Comparison of ENCODE assay signal across 18 cellular contexts in the genomic region with DNA sequence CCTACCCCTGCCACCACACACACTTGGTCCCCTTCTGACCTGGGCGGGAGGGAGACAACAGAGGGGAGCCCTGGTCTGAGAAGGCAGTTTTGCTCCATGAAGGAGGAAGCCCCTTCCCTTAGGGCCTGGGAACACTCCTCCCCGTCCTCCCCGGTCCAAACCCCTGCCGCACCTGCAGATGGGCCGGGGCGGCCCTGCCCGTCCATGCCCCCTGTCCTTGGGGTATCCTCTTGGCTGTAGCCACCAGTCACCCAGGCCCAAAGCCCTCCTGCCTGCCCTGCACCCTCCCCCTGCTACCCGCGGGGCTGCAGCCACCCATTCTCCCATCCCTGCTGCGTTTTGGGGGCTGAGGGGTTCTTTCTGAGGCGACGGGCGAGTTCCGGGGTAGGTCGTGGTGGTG. TPM values are rescaled to one million over a fixed set of nuclear protein-coding genes. Genes with fewer than 3 reads are reported as not detected.
DNase-seq lines count a peak whose midpoint lies in the region; ATAC-seq, FAIRE-seq and TF ChIP-seq lines count a peak whose summit lies in the region.
"Had no signal": no experiment of that assay in that cellular context is flagged by ENCODE, and none has a peak within 500 bp of the region (broad histone marks: within the 10 kb centered on the region; RNA-seq: fewer than 3 reads in every experiment).

No MANE protein-coding gene starts in this region.

- no peak overlapping the region for H3K4me3 Mint-ChIP-seq in activated T-cell treated with anti-CD3 and anti-CD28 coated beads, Interleukin-2, amount 50 U/mL, for 4 hours
- H3K4me3 Mint-ChIP-seq: CD8-positive, alpha-beta T cell; H9 had no signal

- TF ChIP-seq POLR2A in K562 (conservative IDR thresholded peaks at IDR 0.05) (no peak), esophagus muscularis mucosa (IDR thresholded peaks at IDR 0.05; ENCODE audit: low read depth) (no peak)

- H4K91ac ChIP-seq in neuronal stem cell (ENCODE audit: low read depth, low read length, poor library complexity) = peak overlapping the region; percentile 53

- H4K8ac ChIP-seq in neuronal stem cell (ENCODE audit: low read depth, low read length) = peak overlapping the region; percentile 23

- H3K79me2 ChIP-seq in K562 (ENCODE audit: control insufficient read depth, insufficient read depth, low read length) = peaks cover 87% of the 10 kb centered on the region

- peak overlapping the region in 9 of 11 experiments; percentile 72 to 99 (median 90); a peak in 17 of 22 replicates for H3K4me2 ChIP-seq in BLaER1 treated with 17β-estradiol and CSF1 and Interleukin-3, amounts not matched to agents 10 nM and 100 nM
- H3K4me2 ChIP-seq in K562 (ENCODE audit: insufficient read depth, low read length) = no peak overlapping the region
- no peak overlapping the region for H3K4me2 ChIP-seq in neuronal stem cell (ENCODE audit: insufficient read depth, low read length, poor library complexity, severe bottlenecking)

- 92% methylated on average over 14 of the region's 15 CpGs for WGBS in K562 (ENCODE audit: insufficient coverage, low coverage, missing lambda C conversion rate)
- WGBS in neuronal stem cell (ENCODE audit: extremely low coverage in 2 of 2, insufficient read length in 2 of 2, insufficient replicate concordance in 1 of 2), 2 donors = no CpG with 5 or more reads among the region's 15 CpGs
- 91% methylated on average over 9 of the region's 15 CpGs for WGBS in esophagus muscularis mucosa

- peak overlapping the region; percentile 96 for H2BK120ac ChIP-seq in neuronal stem cell (ENCODE audit: low read depth, low read length)

- H3K9me3 ChIP-seq in BLaER1 treated with 17β-estradiol and CSF1 and Interleukin-3, amounts not matched to agents 10 nM and 100 nM (replicated peaks in 1 of 11) = no peaks in the 10 kb centered on the region
- H3K9me3 ChIP-seq in K562 (replicated peaks; ENCODE audit: control insufficient read depth, insufficient read depth, low read depth, low read length) (no peaks in the 10 kb centered on the region), neuronal stem cell (replicated peaks in 1 of 2; ENCODE audit: control insufficient read depth in 2 of 2, insufficient read depth in 1 of 2, low read depth in 1 of 2, low read length in 2 of 2) (no peaks in the 10 kb centered on the region), right atrium auricular region (no peaks in the 10 kb centered on the region), esophagus muscularis mucosa (no peaks in the 10 kb centered on the region)
- H3K9me3 ChIP-seq: BE2C had no signal

- H3K9me1 ChIP-seq in K562 (ENCODE audit: control insufficient read depth, insufficient read depth, low read length) = peaks cover 15% of the 10 kb centered on the region

- TF ChIP-seq EP300 in K562 (IDR thresholded peaks at IDR 0.05; ENCODE audit: low read length) (no peak), esophagus muscularis mucosa (IDR thresholded peaks at IDR 0.05) (no peak)

- no peak overlapping the region for H3K27ac ChIP-seq in BLaER1 treated with 17β-estradiol and CSF1 and Interleukin-3, amounts not matched to agents 10 nM and 100 nM
- H3K27ac ChIP-seq in K562 (ENCODE audit: extremely low read depth, low read depth, low read length) (no peak overlapping the region), neuronal stem cell (replicated peaks; ENCODE audit: low read length) (no peak overlapping the region), right atrium auricular region (no peak overlapping the region), esophagus muscularis mucosa (replicated peaks in 1 of 4) (no peak overlapping the region)

- H2BK5ac ChIP-seq in neuronal stem cell (ENCODE audit: low read length) = peak overlapping the region; percentile 6

- DNase-seq in HTR-8/SVneo (ENCODE audit: insufficient read length, low spot score) = no peak
- no peak for DNase-seq in K562 (ENCODE audit: extremely low read depth in 1 of 4, low spot score in 3 of 4)
- no peak for DNase-seq in neuronal stem cell (ENCODE audit: low spot score)
- DNase-seq in right atrium auricular region (ENCODE audit: low spot score) = no peak
- no peak for DNase-seq in activated T-cell treated with anti-CD3 and anti-CD28 coated beads, Interleukin-2, amount 50 U/mL, for 4 hours
- no peak for DNase-seq in esophagus muscularis mucosa (ENCODE audit: extremely low spot score)
- DNase-seq: ACHN; BE2C; Calu3; CD8-positive, alpha-beta T cell; DND-41; EL; GOT3; H9 had no signal

- CTCF ChIA-PET in K562 (lab: Yijun Ruan, JAX; ENCODE audit: low intra/inter-chr PET ratio) = no interaction called here

- H2AFZ ChIP-seq in K562 (ENCODE audit: low read depth, low read length) = no peak overlapping the region
- H2AFZ ChIP-seq in neuronal stem cell (ENCODE audit: low read length) = no peak overlapping the region

- FAIRE-seq in HTR-8/SVneo (lab: Jason Lieb, UNC) = peak; percentile 4
- no peak for FAIRE-seq in K562 (lab: Jason Lieb, UNC)
- FAIRE-seq: A204.1, GM12878 had no signal

- H3K79me1 ChIP-seq in neuronal stem cell (ENCODE audit: low read depth, low read length) = peaks cover 2% of the 10 kb centered on the region

- H3K4me1 ChIP-seq in BLaER1 treated with 17β-estradiol and CSF1 and Interleukin-3, amounts not matched to agents 10 nM and 100 nM = peaks cover 74 to 100% (median 98%) of the 10 kb centered on the region in 10 experiments
- H3K4me1 ChIP-seq in K562 (replicated peaks in 1 of 2; ENCODE audit: control insufficient read depth in 2 of 2, insufficient read depth in 2 of 2, low read length in 2 of 2) (peaks cover 3 to 88% of the 10 kb centered on the region in 2 experiments; a peak in 4 of 5 replicates), neuronal stem cell (ENCODE audit: control insufficient read depth in 2 of 2, insufficient read depth in 1 of 2, low read depth in 1 of 2, low read length in 2 of 2) (peaks cover 10 to 14% of the 10 kb centered on the region in 2 donors), right atrium auricular region (peaks cover 0 to 40% of the 10 kb centered on the region in 2 donors), esophagus muscularis mucosa (peaks cover 20 to 39% (median 32%) of the 10 kb centered on the region in 4 donors)

- H2AK5ac ChIP-seq in neuronal stem cell (ENCODE audit: low read depth, low read length) = peak overlapping the region; percentile 90

- no peak overlapping the region for H2BK15ac ChIP-seq in neuronal stem cell (ENCODE audit: low read length)

- H3K4me1 Mint-ChIP-seq in activated T-cell treated with anti-CD3 and anti-CD28 coated beads, Interleukin-2, amount 50 U/mL, for 4 hours (ENCODE audit: low read depth) = peaks cover 13% of the 10 kb centered on the region

- in situ Hi-C loops in K562 (cut with MboI) = no loop called here

- 0 out of 22 replicates have a peak overlapping the region, but pooled peaks of 1 of the 11 experiments have one; percentile 18 for H3K9ac ChIP-seq in BLaER1 treated with 17β-estradiol and CSF1 and Interleukin-3, amounts not matched to agents 10 nM and 100 nM
- H3K9ac ChIP-seq in K562 (ENCODE audit: insufficient read depth in 1 of 2, low read depth in 2 of 2, low read length in 2 of 2) = no peak overlapping the region
- H3K9ac ChIP-seq in neuronal stem cell (ENCODE audit: low read depth, low read length, poor library complexity) = peak overlapping the region; percentile 30

- peak overlapping the region; percentile 47 for H3K14ac ChIP-seq in neuronal stem cell (ENCODE audit: low read length)

- peak overlapping the region; percentile 73 for H3K23ac ChIP-seq in neuronal stem cell (ENCODE audit: low read depth, low read length, poor library complexity)

- H2BK12ac ChIP-seq in neuronal stem cell (ENCODE audit: low read length) = peak overlapping the region; percentile 30

- H3K4ac ChIP-seq in neuronal stem cell (ENCODE audit: low read length) = no peak overlapping the region

- peak overlapping the region; percentile 78 for H3K18ac ChIP-seq in neuronal stem cell (ENCODE audit: low read length)

- H3K4me3 ChIP-seq in BLaER1 treated with 17β-estradiol and CSF1 and Interleukin-3, amounts not matched to agents 10 nM and 100 nM = no peak overlapping the region; a peak in 1 of 20 replicates
- H3K4me3 ChIP-seq in K562 (no peak overlapping the region), neuronal stem cell (ENCODE audit: low read length in 2 of 2) (no peak overlapping the region), right atrium auricular region (no peak overlapping the region), esophagus muscularis mucosa (no peak overlapping the region)
- H3K4me3 ChIP-seq: GM12878 had no signal

- no peaks in the 10 kb centered on the region for H3K9me3 Mint-ChIP-seq in activated T-cell treated with anti-CD3 and anti-CD28 coated beads, Interleukin-2, amount 50 U/mL, for 4 hours
- H3K9me3 Mint-ChIP-seq: CD8-positive, alpha-beta T cell; H9 had no signal

- BruUV-seq in K562 (replicated peaks; lab: Mats Ljungman, UMichigan) = no TSS peak

- TF ChIP-seq RAD21 in K562 (CRISPR knock-in tag; conservative IDR thresholded peaks at IDR 0.05 in 1 of 2, IDR thresholded peaks at IDR 0.05 in 1 of 2) = no peak

- TF ChIP-seq CTCF in K562 (IDR thresholded peaks at IDR 0.05 in 2 of 3, conservative IDR thresholded peaks at IDR 0.05 in 1 of 3; ENCODE audit: insufficient read depth in 2 of 3, low read depth in 1 of 3, low read length in 3 of 3) (no peak), right atrium auricular region (IDR thresholded peaks at IDR 0.05) (no peak), esophagus muscularis mucosa (IDR thresholded peaks at IDR 0.05) (no peak)

- intact Hi-C loops in K562 (cut with micrococcal nuclease) (no loop called here), esophagus muscularis mucosa (cut with DNase I) (no loop called here)

- H3K36me3 Mint-ChIP-seq in activated T-cell treated with anti-CD3 and anti-CD28 coated beads, Interleukin-2, amount 50 U/mL, for 4 hours (ENCODE audit: insufficient read depth) = no peaks in the 10 kb centered on the region

- ATAC-seq in K562 (no peak), HG02798 (IDR thresholded peaks at IDR 0.05; ENCODE audit: poor library complexity, unreplicated experiment) (no peak)
- ATAC-seq in activated T-cell treated with anti-CD3 and anti-CD28 coated beads, Interleukin-2, amount 50 U/mL, for 4 hours = no peak
- ATAC-seq: CD8-positive, alpha-beta T cell; GM12878 had no signal

- peaks cover 0 to 31% (median 10%) of the 10 kb centered on the region in 11 experiments; a peak in 11 of 22 replicates for H3K36me3 ChIP-seq in BLaER1 treated with 17β-estradiol and CSF1 and Interleukin-3, amounts not matched to agents 10 nM and 100 nM
- peaks cover 96% of the 10 kb centered on the region for H3K36me3 ChIP-seq in K562 (ENCODE audit: control insufficient read depth, insufficient read depth, low read length)
- H3K36me3 ChIP-seq in neuronal stem cell (replicated peaks in 1 of 2; ENCODE audit: control insufficient read depth in 2 of 2, insufficient read depth in 2 of 2, low read length in 2 of 2) = peaks cover under 1 to 54% of the 10 kb centered on the region in 2 donors
- peaks cover 15% of the 10 kb centered on the region for H3K36me3 ChIP-seq in right atrium auricular region
- peaks cover 0 to 23% (median 22%) of the 10 kb centered on the region in 4 donors for H3K36me3 ChIP-seq in esophagus muscularis mucosa

- POLR2A ChIA-PET in K562 (lab: Yijun Ruan, JAX) = interaction anchor here (0.6 kb wide), 1 partner anchor 27 kb away, joined by 3 read pairs; no protein-coding TSS in a partner anchor

- H3K27me3 Mint-ChIP-seq in activated T-cell treated with anti-CD3 and anti-CD28 coated beads, Interleukin-2, amount 50 U/mL, for 4 hours (ENCODE audit: low read depth) = no peaks in the 10 kb centered on the region

- peaks cover 0 to 58% (median 0%) of the 10 kb centered on the region in 11 experiments; a peak in 8 of 22 replicates for H3K27me3 ChIP-seq in BLaER1 treated with 17β-estradiol and CSF1 and Interleukin-3, amounts not matched to agents 10 nM and 100 nM
- H3K27me3 ChIP-seq in K562 (ENCODE audit: control insufficient read depth in 2 of 2, insufficient read depth in 2 of 2, low read length in 2 of 2) (no peaks in the 10 kb centered on the region), neuronal stem cell (ENCODE audit: control insufficient read depth in 3 of 3, insufficient read depth in 3 of 3, low read depth in 1 of 3, low read length in 3 of 3) (no peaks in the 10 kb centered on the region), right atrium auricular region (no peaks in the 10 kb centered on the region), esophagus muscularis mucosa (no peaks in the 10 kb centered on the region)
- H3K27me3 ChIP-seq: BE2C had no signal

- peaks cover 97 to 100% (median 98%) of the 10 kb centered on the region in 11 experiments for H4K20me1 ChIP-seq in BLaER1 treated with 17β-estradiol and CSF1 and Interleukin-3, amounts not matched to agents 10 nM and 100 nM
- peaks cover 60% of the 10 kb centered on the region for H4K20me1 ChIP-seq in K562 (replicated peaks; ENCODE audit: control insufficient read depth, insufficient read depth, low read length)

RNA-seq across cellular contexts. Expression of gene GSE1, which starts 33.9 kb away (rescaled TPM):
- total RNA-seq in K562 (2011; cell fraction: chromatin; rRNA removed; ENCODE audit: low replicate concordance) = 692 and 1,066 TPM in 2 replicates
- total RNA-seq in K562 (2011; cell fraction: nucleolus; rRNA removed) = 409 and 435 TPM in 2 replicates
- total RNA-seq in K562 (2011; cell fraction: nucleoplasm; rRNA removed) = 438 and 467 TPM in 2 replicates
- total RNA-seq in K562 (2014; rRNA removed) (89.1 and 104 TPM in 2 replicates), K562 (2014; rRNA removed; fragmentation: Illumina TruSeq; extraction: Trizol) (40.9 and 41.8 TPM in 2 replicates), K562 (2015; rRNA removed; fragmentation: Illumina TruSeq; extraction: Trizol) (57.9 and 60.6 TPM in 2 replicates), K562 (2021) (208 and 244 TPM in 2 replicates), right atrium auricular region (10 to 100 TPM; 37.1 to 55.7 TPM), esophagus muscularis mucosa (10 to 100 TPM; 45.4 to 79.4 (median 49.5) TPM)
- polyA plus RNA-seq in K562 (2011; rRNA removed) (54.2 and 64.0 TPM in 2 replicates), K562 (2014; fragmentation: Illumina TruSeq; extraction: Trizol) (116 and 138 TPM in 2 replicates), K562 (2014; fragmentation: Nextera tagmentation; extraction: Ambion mirVana) (10 to 100 TPM; 12.2 to 15.8 TPM), K562 (2014; rRNA removed) (101 and 116 TPM in 2 replicates)
- polyA plus RNA-seq in K562 (2011; cell fraction: cytosol; rRNA removed) = 54.1 and 55.3 TPM in 2 replicates
- 210 and 277 TPM in 2 replicates for polyA plus RNA-seq in K562 (2011; cell fraction: nucleus; rRNA removed)
- polyA plus RNA-seq in K562 (2012) = 113 and 125 TPM in 2 replicates
- polyA minus RNA-seq in K562 (2011; rRNA and poly(A)+ RNA removed) = 61.1 and 68.8 TPM in 2 replicates
- 106 and 121 TPM in 2 replicates for polyA minus RNA-seq in K562 (2011; cell fraction: cytosol; rRNA and poly(A)+ RNA removed)
- 117 and 133 TPM in 2 replicates for polyA minus RNA-seq in K562 (2011; cell fraction: nucleus; rRNA and poly(A)+ RNA removed)
- 5.7 TPM for polyA plus RNA-seq in neuronal stem cell (2013, experiment 1 of 2)
- 6.2 TPM for polyA plus RNA-seq in neuronal stem cell (2013, experiment 2 of 2)
- total RNA-seq in activated T-cell treated with anti-CD3 and anti-CD28 coated beads, Interleukin-2, amount 50 U/mL, for 4 hours = 10 to 100 TPM; 15.5 to 15.6 (median 15.5) TPM

RNA-seq across cellular contexts. Expression of gene GINS2, which starts 41.8 kb away (rescaled TPM):
- 24.8 and 32.7 TPM in 2 replicates for total RNA-seq in K562 (2011; cell fraction: chromatin; rRNA removed; ENCODE audit: low replicate concordance)
- total RNA-seq in K562 (2011; cell fraction: nucleolus; rRNA removed) = 24.2 and 24.5 TPM in 2 replicates
- total RNA-seq in K562 (2011; cell fraction: nucleoplasm; rRNA removed) = 23.2 and 33.3 TPM in 2 replicates
- 42.0 and 44.2 TPM in 2 replicates for total RNA-seq in K562 (2014; rRNA removed)
- total RNA-seq in K562 (2014; rRNA removed; fragmentation: Illumina TruSeq; extraction: Trizol) = 43.8 and 47.3 TPM in 2 replicates
- 39.4 and 40.4 TPM in 2 replicates for total RNA-seq in K562 (2015; rRNA removed; fragmentation: Illumina TruSeq; extraction: Trizol)
- total RNA-seq in K562 (2021) = 57.5 and 61.6 TPM in 2 replicates
- 38.4 and 44.6 TPM in 2 replicates for polyA plus RNA-seq in K562 (2011; rRNA removed)
- polyA plus RNA-seq in K562 (2011; cell fraction: cytosol; rRNA removed) = 27.8 and 34.2 TPM in 2 replicates
- polyA plus RNA-seq in K562 (2011; cell fraction: nucleus; rRNA removed) = 15.7 and 20.5 TPM in 2 replicates
- 26.1 and 33.8 TPM in 2 replicates for polyA plus RNA-seq in K562 (2012)
- polyA plus RNA-seq in K562 (2014; fragmentation: Illumina TruSeq; extraction: Trizol) = 41.4 and 49.8 TPM in 2 replicates
- polyA plus RNA-seq in K562 (2014; fragmentation: Nextera tagmentation; extraction: Ambion mirVana) = 10 to 100 TPM; 61.3 to 76.2 TPM
- 42.3 and 42.9 TPM in 2 replicates for polyA plus RNA-seq in K562 (2014; rRNA removed)
- 25.6 and 28.3 TPM in 2 replicates for polyA minus RNA-seq in K562 (2011; rRNA and poly(A)+ RNA removed)
- polyA minus RNA-seq in K562 (2011; cell fraction: cytosol; rRNA and poly(A)+ RNA removed) = 13.6 and 17.8 TPM in 2 replicates
- polyA minus RNA-seq in K562 (2011; cell fraction: nucleus; rRNA and poly(A)+ RNA removed) = 10.2 and 13.2 TPM in 2 replicates
- 32.2 TPM for polyA plus RNA-seq in neuronal stem cell (2013, experiment 1 of 2)
- 33.2 TPM for polyA plus RNA-seq in neuronal stem cell (2013, experiment 2 of 2)
- total RNA-seq in right atrium auricular region = under 1 TPM in 1 of 2 donors, not detected in 1; 0.15 TPM
- 10 to 100 TPM; 60.6 to 65.8 (median 62.7) TPM for total RNA-seq in activated T-cell treated with anti-CD3 and anti-CD28 coated beads, Interleukin-2, amount 50 U/mL, for 4 hours
- total RNA-seq in esophagus muscularis mucosa = under 1 TPM in 2 of 4 donors, not detected in 2; 0.17 to 0.84 TPM

Comparison
In these comparisons a context has a peak if more than half of its experiments do, and no peak if none do; other contexts are left out.
1. H3K4me2 ChIP-seq: peak in BLaER1 treated with 17β-estradiol and CSF1 and Interleukin-3, amounts not matched to agents 10 nM and 100 nM (9 of 11); none in K562 (single experiment) and neuronal stem cell (single experiment).
2. RNA of gene GINS2, which starts 41.8 kb away (total RNA-seq): 60.6 to 65.8 TPM in activated T-cell treated with anti-CD3 and anti-CD28 coated beads, Interleukin-2, amount 50 U/mL, for 4 hours and 23.2 to 61.6 TPM in K562; 0.17 to 0.84 TPM in esophagus muscularis mucosa and 0.15 TPM in right atrium auricular region; every median in the first group is over 10 times any median in the second.